Comparison of ENCODE assay signal across 11 cellular contexts in the genomic region with DNA sequence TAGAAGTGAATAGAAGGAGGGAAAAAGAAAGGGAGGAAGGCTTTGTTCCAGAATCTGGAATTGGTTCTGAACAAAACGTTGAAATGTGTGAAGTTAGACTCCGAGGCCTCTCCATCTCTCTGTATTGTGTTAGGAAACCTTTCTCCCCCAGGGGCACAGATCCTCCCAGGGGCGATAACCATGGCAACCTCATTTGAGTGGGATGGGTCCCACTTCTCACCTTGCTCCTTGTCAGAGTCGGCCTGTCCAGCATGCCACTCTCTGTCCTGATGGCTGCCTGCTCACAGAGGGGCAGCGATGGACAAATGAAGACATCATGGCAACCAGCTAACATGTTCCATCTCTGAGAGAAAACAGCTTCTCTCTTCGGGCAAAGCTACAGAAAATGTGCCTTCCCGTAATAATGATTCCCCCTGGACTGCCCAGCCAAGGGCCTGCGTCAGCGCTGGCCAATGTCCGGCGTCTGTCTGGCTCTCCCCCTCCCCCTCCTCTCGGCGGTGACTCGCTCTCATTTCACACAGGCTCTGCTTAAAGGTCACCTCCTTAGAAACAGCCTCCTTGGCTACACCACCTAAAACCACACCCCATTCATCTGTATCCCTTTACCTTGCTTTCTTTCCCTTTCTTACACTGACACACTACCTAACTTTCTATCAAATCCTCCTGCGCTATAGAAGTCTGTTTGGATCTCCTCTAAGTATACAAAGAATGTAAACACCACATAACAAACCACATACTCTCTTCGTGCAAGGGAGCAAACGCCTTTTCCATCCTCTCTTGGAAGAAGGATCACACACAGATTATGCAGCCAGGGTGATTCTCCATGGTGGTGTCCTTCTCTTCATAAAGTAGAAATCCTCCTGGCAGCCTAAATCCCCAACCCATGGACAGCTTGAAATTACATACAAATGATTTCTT. TPM values are rescaled to one million over a fixed set of nuclear protein-coding genes. Genes with fewer than 3 reads are reported as not detected.
DNase-seq lines count a peak whose midpoint lies in the region; ATAC-seq, FAIRE-seq and TF ChIP-seq lines count a peak whose summit lies in the region.
"Had no signal": no experiment of that assay in that cellular context is flagged by ENCODE, and none has a peak within 500 bp of the region (broad histone marks: within the 10 kb centered on the region; RNA-seq: fewer than 3 reads in every experiment).

No MANE protein-coding gene starts in this region.

- intact Hi-C loops in body of pancreas (cut with DNase I): no loop called here
- intact Hi-C loops in HepG2 (cut with micrococcal nuclease; ENCODE audit: unreplicated experiment): loop anchor here (2.0 kb wide), 1 partner anchor 16 kb away; no protein-coding TSS in a partner anchor

- no peak for TF ChIP-seq CTCF in HEK293 (tag by site-specific recombination; IDR thresholded peaks at IDR 0.05)
- TF ChIP-seq CTCF in body of pancreas (IDR thresholded peaks at IDR 0.05): no peak
- TF ChIP-seq CTCF in HepG2 (CRISPR knock-in tag; IDR thresholded peaks at IDR 0.05): no peak

- WGBS in body of pancreas, 2 donors: 34 to 52% methylated on average over 16 to 17 of the region's 17 CpGs
- 4% methylated on average over 11 of the region's 17 CpGs for WGBS in HepG2 (ENCODE audit: low lambda C conversion rate)

- no peak for FAIRE-seq in HepG2 (lab: Jason Lieb, UNC)

- DNase-seq in body of pancreas (peak; percentile 34 to 44 (median 41)), HepG2 (ENCODE audit: low spot score) (no peak), stromal cell of bone marrow (ENCODE audit: low read depth) (peak; percentile 75), MG63 (no peak), SK-N-DZ (ENCODE audit: low spot score) (no peak)
- DNase-seq in activated T-cell treated with anti-CD3 and anti-CD28 coated beads, Interleukin-2, amount 50 U/mL, for 48 hours: no peak
- DNase-seq: activated CD8-positive, alpha-beta memory T cell treated with anti-CD3 and anti-CD28 coated beads, Interleukin-2, amount 50 U/mL, for 4 hours; NCI-H1436 had no signal

- no peaks in the 10 kb centered on the region for H3K36me3 ChIP-seq in HEK293 (ENCODE audit: control insufficient read depth in 2 of 2, insufficient read depth in 1 of 2, low read length in 2 of 2)
- H3K36me3 ChIP-seq in body of pancreas (replicated peaks in 1 of 2; ENCODE audit: insufficient read depth in 1 of 2, low read depth in 2 of 2): no peaks in the 10 kb centered on the region
- H3K36me3 ChIP-seq in HepG2 (replicated peaks in 1 of 2; ENCODE audit: control insufficient read depth in 1 of 2, insufficient read depth in 2 of 2, low read length in 2 of 2): no peaks in the 10 kb centered on the region
- no peaks in the 10 kb centered on the region for H3K36me3 ChIP-seq in MG63
- H3K36me3 ChIP-seq: tibial nerve had no signal

- H3K4me3 ChIP-seq in HEK293 (ENCODE audit: low read depth, low read length) (no peak overlapping the region), body of pancreas (no peak overlapping the region), HepG2 (replicated peaks in 1 of 3; ENCODE audit: insufficient read depth in 1 of 3, low read depth in 2 of 3, low read length in 3 of 3) (peak overlapping the region; percentile 25 to 65 (median 37); a peak in 4 of 6 replicates), MG63 (no peak overlapping the region)

- in situ Hi-C loops in HepG2 (cut with HindIII; ENCODE audit: extremely low pct_ligation_motif_present, low pct_unique_long_range_greater_than_20kb): no loop called here

- peak; percentile 71 for ATAC-seq in body of pancreas
- peak; percentile 85 for ATAC-seq in HepG2
- ATAC-seq in HG03571 (IDR thresholded peaks at IDR 0.05; ENCODE audit: unreplicated experiment): no peak

- H3K4me2 ChIP-seq in HepG2 (ENCODE audit: low read depth, low read length): peak overlapping the region; percentile 88

- no TSS peak for BruUV-seq in HepG2 (replicated peaks; lab: Mats Ljungman, UMichigan)

- TF ChIP-seq POLR2A in body of pancreas (IDR thresholded peaks at IDR 0.05) (no peak), HepG2 (IDR thresholded peaks at IDR 0.05; ENCODE audit: insufficient read depth in 1 of 2, low read depth in 2 of 2, low read length in 2 of 2) (no peak)

- H3K79me2 ChIP-seq in HepG2 (ENCODE audit: insufficient read depth, low read length): no peaks in the 10 kb centered on the region

- H4K20me1 ChIP-seq in HepG2 (ENCODE audit: insufficient read depth, low read length): no peaks in the 10 kb centered on the region

- TF ChIP-seq EP300 in HepG2 (IDR thresholded peaks at IDR 0.05; ENCODE audit: low read depth in 2 of 2, low read length in 2 of 2) (no peak), HepG2 (CRISPR knock-in tag; IDR thresholded peaks at IDR 0.05; ENCODE audit: borderline replicate concordance) (no peak)

- peak overlapping the region; percentile 65 for H2AFZ ChIP-seq in HepG2 (ENCODE audit: low read length)

- POLR2A ChIA-PET in HEK293 (lab: Yijun Ruan, JAX) (no interaction called here), HepG2 (lab: Yijun Ruan, JAX) (no interaction called here)

- no peak for TF ChIP-seq RAD21 in HepG2 (CRISPR knock-in tag; IDR thresholded peaks at IDR 0.05)

- no peaks in the 10 kb centered on the region for H3K4me1 ChIP-seq in HEK293 (ENCODE audit: control insufficient read depth, insufficient read depth, low read length)
- no peaks in the 10 kb centered on the region for H3K4me1 ChIP-seq in body of pancreas
- H3K4me1 ChIP-seq in HepG2 (ENCODE audit: insufficient read depth, low read length): peaks cover 20% of the 10 kb centered on the region

- H3K27me3 ChIP-seq in body of pancreas: no peaks in the 10 kb centered on the region
- H3K27me3 ChIP-seq in HepG2 (ENCODE audit: control insufficient read depth in 1 of 2, insufficient read depth in 2 of 2, low read length in 2 of 2): peaks cover 0 to 7% of the 10 kb centered on the region in 2 experiments; a peak in 2 of 5 replicates
- H3K27me3 ChIP-seq in MG63: no peaks in the 10 kb centered on the region
- H3K27me3 ChIP-seq: tibial nerve had no signal

- H3K27ac ChIP-seq in HEK293 (ENCODE audit: extremely low read depth, low read depth, low read length): no peak overlapping the region
- no peak overlapping the region for H3K27ac ChIP-seq in body of pancreas
- no peak overlapping the region for H3K27ac ChIP-seq in HepG2 (ENCODE audit: extremely low read length, insufficient read depth, low read length)
- H3K27ac ChIP-seq: tibial nerve had no signal

- H3K9me3 ChIP-seq in HEK293 (ENCODE audit: control insufficient read depth, insufficient read depth, low read depth, low read length) (no peaks in the 10 kb centered on the region), body of pancreas (no peaks in the 10 kb centered on the region), HepG2 (ENCODE audit: low read length) (no peaks in the 10 kb centered on the region), MG63 (no peaks in the 10 kb centered on the region)
- H3K9me3 ChIP-seq: tibial nerve had no signal

- H3K9ac ChIP-seq in HepG2 (ENCODE audit: insufficient read depth, low read depth, low read length): no peak overlapping the region; the same call in 1 of the 2 replicates

- CTCF ChIA-PET in HEK293 (lab: Yijun Ruan, JAX): interaction anchor here (0.6 kb wide), 1 partner anchor 65 kb away, joined by 7 read pairs; no protein-coding TSS in a partner anchor
- CTCF ChIA-PET in HepG2 (lab: Yijun Ruan, JAX; ENCODE audit: low intra/inter-chr PET ratio, low total read pairs): no interaction called here

TF ChIP-seq in HEK293, 187 proteins besides CTCF, POLR2A, EP300 and RAD21:
- TF ChIP-seq PRDM1 (tag by site-specific recombination; IDR thresholded peaks at IDR 0.05): peak; percentile 44; the same call in 1 of the 2 replicates
- TF ChIP-seq ZNF112 (tag by site-specific recombination; IDR thresholded peaks at IDR 0.05): no peak
- peak; percentile 54 for TF ChIP-seq TRIM28 (IDR thresholded peaks at IDR 0.05; ENCODE audit: borderline replicate concordance, low read length)

RNA-seq across cellular contexts. Expression of a gene that starts 32.1 kb away (rescaled TPM):
- total RNA-seq in body of pancreas: 10 to 100 TPM; 20.1 to 21.8 TPM
- total RNA-seq in HepG2 (2016; rRNA removed; fragmentation: Illumina TruSeq; extraction: Trizol): 25.9 and 28.1 TPM in 2 replicates
- total RNA-seq in HepG2 (2016; cell fraction: cytosol; rRNA removed; fragmentation: Illumina TruSeq; extraction: Trizol; ENCODE audit: low read depth): 52.8 and 57.1 TPM in 2 replicates
- 23.2 and 24.1 TPM in 2 replicates for total RNA-seq in HepG2 (2016; cell fraction: insoluble cytoplasmic fraction; rRNA removed; fragmentation: Illumina TruSeq; extraction: Trizol)
- total RNA-seq in HepG2 (2016; cell fraction: membrane; rRNA removed; fragmentation: Illumina TruSeq; extraction: Trizol): 53.3 and 53.4 TPM in 2 replicates
- total RNA-seq in HepG2 (2016; cell fraction: nucleus; rRNA removed; fragmentation: Illumina TruSeq; extraction: Trizol): 21.2 and 27.7 TPM in 2 replicates
- 14.9 and 19.1 TPM in 2 replicates for polyA plus RNA-seq in HepG2 (2011; rRNA removed)
- polyA plus RNA-seq in HepG2 (2011; cell fraction: cytosol; rRNA removed): 8.9 and 10.8 TPM in 2 replicates
- polyA plus RNA-seq in HepG2 (2011; cell fraction: nucleus; rRNA removed): 17.1 and 18.8 TPM in 2 replicates
- 9.2 and 12.3 TPM in 2 replicates for polyA plus RNA-seq in HepG2 (2012)
- 50.0 and 57.9 TPM in 2 replicates for polyA plus RNA-seq in HepG2 (2016; cell fraction: cytosol; fragmentation: Illumina TruSeq; extraction: Trizol; ENCODE audit: low read depth)
- polyA plus RNA-seq in HepG2 (2016; cell fraction: insoluble cytoplasmic fraction; fragmentation: Illumina TruSeq; extraction: Trizol; ENCODE audit: low read depth): 23.4 and 24.5 TPM in 2 replicates
- polyA plus RNA-seq in HepG2 (2016; cell fraction: membrane; fragmentation: Illumina TruSeq; extraction: Trizol; ENCODE audit: low read depth): 47.4 and 56.0 TPM in 2 replicates
- polyA plus RNA-seq in HepG2 (2016; cell fraction: nucleus; fragmentation: Illumina TruSeq; extraction: Trizol; ENCODE audit: insufficient read depth, low read depth): 25.5 and 26.3 TPM in 2 replicates
- polyA minus RNA-seq in HepG2 (2011; rRNA and poly(A)+ RNA removed; ENCODE audit: low replicate concordance): 10.1 and 38.1 TPM in 2 replicates
- polyA minus RNA-seq in HepG2 (2011; cell fraction: cytosol; rRNA and poly(A)+ RNA removed): 14.6 and 16.9 TPM in 2 replicates
- 31.3 and 32.3 TPM in 2 replicates for polyA minus RNA-seq in HepG2 (2011; cell fraction: nucleus; rRNA and poly(A)+ RNA removed)
- total RNA-seq in MG63 (2014; rRNA removed; shearing (Covaris generic); ENCODE audit: low replicate concordance): 4.2 and 4.3 TPM in 2 replicates
- 13.8 and 18.8 TPM in 2 replicates for polyA plus RNA-seq in SK-N-DZ (2014; cell fraction: cytosol; rRNA removed)
- 54.7 and 56.2 TPM in 2 replicates for polyA plus RNA-seq in SK-N-DZ (2014; cell fraction: nucleus; rRNA removed)

Comparison
In these comparisons a context has a peak if more than half of its experiments do, and no peak if none do; other contexts are left out.
1. H3K4me3 ChIP-seq: peak in HepG2 (3 of 3); none in HEK293 (single experiment), body of pancreas (0 of 2) and MG63 (single experiment).
2. DNase-seq: peak in body of pancreas (4 of 4) and stromal cell of bone marrow (single experiment); none in HepG2 (single experiment), activated T-cell treated with anti-CD3 and anti-CD28 coated beads, Interleukin-2, amount 50 U/mL, for 48 hours (0 of 2), MG63 (single experiment) and SK-N-DZ (single experiment).